10 cellular contexts compared by ENCODE assay signal in genomic region chr2:70888925-70889715, GRCh38. TPM values are rescaled to one million over a fixed set of nuclear protein-coding genes. Genes with fewer than 3 reads are reported as not detected.
DNase-seq lines count a peak whose midpoint lies in the region; ATAC-seq and TF ChIP-seq lines count a peak whose summit lies in the region.
"Had no signal": no experiment of that assay in that cellular context is flagged by ENCODE, and none has a peak within 500 bp of the region (broad histone marks: within the 10 kb centered on the region; RNA-seq: fewer than 3 reads in every experiment).

No MANE protein-coding gene starts in this region.

- no peaks in the 10 kb centered on the region for H3K36me3 ChIP-seq in upper lobe of right lung

- intact Hi-C loops in upper lobe of right lung (cut with DNase I), result no loop called here

- H3K27ac Mint-ChIP-seq in activated naive CD4-positive, alpha-beta T cell treated with anti-CD3 and anti-CD28 coated beads, Interleukin-2, amount 50 U/mL, for 24 hours, result peak overlapping the region; percentile 70
- H3K27ac Mint-ChIP-seq in mesothelial cell of epicardium, result no peak overlapping the region

- H3K27me3 ChIP-seq in upper lobe of right lung, result peaks cover 95% of the 10 kb centered on the region

- peaks cover 17% of the 10 kb centered on the region for H3K4me1 ChIP-seq in upper lobe of right lung

- DNase-seq in activated naive CD4-positive, alpha-beta T cell treated with anti-CD3 and anti-CD28 coated beads, Interleukin-2, amount 50 U/mL, for 16 hours, result no peak
- DNase-seq in ecto neural progenitor cell (ENCODE audit: low spot score), result peak; percentile 74
- DNase-seq in mesothelial cell of epicardium (ENCODE audit: low spot score in 2 of 2, unreplicated experiment in 2 of 2), result no peak
- DNase-seq in upper lobe of right lung, result no peak
- no peak for DNase-seq in NCI-H1436 treated with DMSO at 0.1 percent for 48 hours (lab: John Stamatoyannopoulos, UW)
- DNase-seq in NCI-H1105 (lab: John Stamatoyannopoulos, UW), result no peak
- no peak for DNase-seq in putamen (ENCODE audit: low spot score)

- H3K9me3 Mint-ChIP-seq in activated naive CD4-positive, alpha-beta T cell treated with anti-CD3 and anti-CD28 coated beads, Interleukin-2, amount 50 U/mL, for 24 hours, result peaks cover 2% of the 10 kb centered on the region
- no peaks in the 10 kb centered on the region for H3K9me3 Mint-ChIP-seq in mesothelial cell of epicardium

- ATAC-seq in upper lobe of right lung, result peak; percentile 12

- no peak overlapping the region for H3K27ac ChIP-seq in upper lobe of right lung

- peaks cover 31% of the 10 kb centered on the region for H3K4me1 Mint-ChIP-seq in activated naive CD4-positive, alpha-beta T cell treated with anti-CD3 and anti-CD28 coated beads, Interleukin-2, amount 50 U/mL, for 24 hours
- peaks cover 21% of the 10 kb centered on the region for H3K4me1 Mint-ChIP-seq in mesothelial cell of epicardium

- H3K4me3 ChIP-seq in upper lobe of right lung, result no peak overlapping the region

- H3K9me3 ChIP-seq in upper lobe of right lung, result no peaks in the 10 kb centered on the region

- H3K4me3 Mint-ChIP-seq in activated naive CD4-positive, alpha-beta T cell treated with anti-CD3 and anti-CD28 coated beads, Interleukin-2, amount 50 U/mL, for 24 hours, result peak overlapping the region; percentile 81
- H3K4me3 Mint-ChIP-seq in mesothelial cell of epicardium, result peak overlapping the region; percentile 43

- peaks cover 2% of the 10 kb centered on the region for H3K36me3 Mint-ChIP-seq in activated naive CD4-positive, alpha-beta T cell treated with anti-CD3 and anti-CD28 coated beads, Interleukin-2, amount 50 U/mL, for 24 hours
- no peaks in the 10 kb centered on the region for H3K36me3 Mint-ChIP-seq in mesothelial cell of epicardium

- H3K27me3 Mint-ChIP-seq in activated naive CD4-positive, alpha-beta T cell treated with anti-CD3 and anti-CD28 coated beads, Interleukin-2, amount 50 U/mL, for 24 hours, result peaks cover 53% of the 10 kb centered on the region
- peaks cover 98% of the 10 kb centered on the region for H3K27me3 Mint-ChIP-seq in mesothelial cell of epicardium (ENCODE audit: low read depth)

- TF ChIP-seq CTCF in mesothelial cell of epicardium (IDR thresholded peaks at IDR 0.05; ENCODE audit: unreplicated experiment) (no peak), upper lobe of right lung (IDR thresholded peaks at IDR 0.05) (no peak)

RNA-seq across cellular contexts. Expression of gene VAX2, which starts 11.3 kb away (rescaled TPM):
- total RNA-seq in mesothelial cell of epicardium (0.22 to 0.34 TPM (median 0.27 TPM) in 3 replicates), upper lobe of right lung (0.93 TPM)

RNA-seq across cellular contexts. Expression of gene ATP6V1B1, which starts 46.6 kb away (rescaled TPM):
- total RNA-seq in mesothelial cell of epicardium, result 0.44 to 0.66 TPM in 2 of 3 replicates, not detected in the other
- total RNA-seq in upper lobe of right lung, result 2.1 TPM
- total RNA-seq: subcutaneous adipose tissue had no signal

RNA-seq across cellular contexts. Expression of gene CD207, which starts 53.5 kb away (rescaled TPM):
- total RNA-seq in mesothelial cell of epicardium (not detected in 3 replicates), upper lobe of right lung (3.6 TPM)
- total RNA-seq: LHCN-M2, subcutaneous adipose tissue had no signal
